ENCODE assay signal across 7 cellular contexts in the genomic region with DNA sequence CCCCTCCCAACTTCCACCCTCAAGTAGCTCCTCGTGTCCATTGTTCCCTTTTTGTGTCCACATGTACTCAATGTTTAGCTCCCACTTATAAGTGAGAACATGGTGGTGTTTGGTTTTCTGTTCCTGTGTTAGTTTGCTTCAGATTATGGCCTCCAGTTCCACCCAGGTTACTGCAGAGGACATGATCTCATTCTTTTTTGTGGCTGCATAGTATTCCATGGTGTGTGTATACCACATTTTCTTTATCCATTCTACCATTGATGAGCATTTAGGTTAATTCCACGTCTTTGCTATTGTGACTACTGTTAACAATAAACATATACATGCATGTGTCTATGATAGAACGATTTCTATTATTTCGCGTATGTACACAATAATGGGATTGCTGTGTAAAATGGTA.
"Had no signal": no experiment of that assay in that cellular context is flagged by ENCODE, and none has a peak within 500 bp of the region (broad histone marks: within the 10 kb centered on the region; RNA-seq: fewer than 3 reads in every experiment).

No MANE protein-coding gene starts in this region.

- DNase-seq: GDM1, GF-D8 had no signal

- FAIRE-seq: G401.6, GM12878, GM12891, GM18507, GM19239 had no signal

- ATAC-seq: GM12878 had no signal

- H3K4me3 ChIP-seq: GM12878 had no signal
